ENCODE assay signal across 12 cellular contexts in genomic region chr2:105856576-105856975, GRCh38.
DNase-seq lines count a peak whose midpoint lies in the region; ATAC-seq lines count a peak whose summit lies in the region.
"Had no signal": no experiment of that assay in that cellular context is flagged by ENCODE, and none has a peak within 500 bp of the region (broad histone marks: within the 10 kb centered on the region; RNA-seq: fewer than 3 reads in every experiment).

No MANE protein-coding gene starts in this region.

- H3K4me3 Mint-ChIP-seq in activated T-cell treated with anti-CD3 and anti-CD28 coated beads, Interleukin-2, amount 50 U/mL, for 4 hours: peak overlapping the region; percentile 63
- H3K4me3 Mint-ChIP-seq in activated naive CD8-positive, alpha-beta T cell treated with anti-CD3 and anti-CD28 coated beads, Interleukin-2, amount 50 U/mL, for 24 hours: peak overlapping the region; percentile 68

- peak overlapping the region; percentile 96 for H3K27ac Mint-ChIP-seq in activated naive CD8-positive, alpha-beta T cell treated with anti-CD3 and anti-CD28 coated beads, Interleukin-2, amount 50 U/mL, for 24 hours

- no peaks in the 10 kb centered on the region for H3K9me3 ChIP-seq in thymus (ENCODE audit: control insufficient read depth)
- H3K9me3 ChIP-seq: uterus had no signal

- H3K27me3 Mint-ChIP-seq in activated T-cell treated with anti-CD3 and anti-CD28 coated beads, Interleukin-2, amount 50 U/mL, for 4 hours (ENCODE audit: low read depth): no peaks in the 10 kb centered on the region
- no peaks in the 10 kb centered on the region for H3K27me3 Mint-ChIP-seq in activated naive CD8-positive, alpha-beta T cell treated with anti-CD3 and anti-CD28 coated beads, Interleukin-2, amount 50 U/mL, for 24 hours

- WGBS in thymus: 68% methylated on average over 3 of the region's 3 CpGs

- H3K36me3 ChIP-seq in thymus (ENCODE audit: control insufficient read depth, insufficient read depth): peaks cover 13% of the 10 kb centered on the region
- H3K36me3 ChIP-seq: uterus had no signal

- peak; percentile 27 to 29 for ATAC-seq in activated T-cell treated with anti-CD3 and anti-CD28 coated beads, Interleukin-2, amount 50 U/mL, for 4 hours
- peak; percentile 39 for ATAC-seq in activated naive CD8-positive, alpha-beta T cell treated with anti-CD3 and anti-CD28 coated beads, Interleukin-2, amount 50 U/mL, for 24 hours

- H3K4me1 Mint-ChIP-seq in activated T-cell treated with anti-CD3 and anti-CD28 coated beads, Interleukin-2, amount 50 U/mL, for 4 hours (ENCODE audit: low read depth): peaks cover 90% of the 10 kb centered on the region
- peaks cover 95% of the 10 kb centered on the region for H3K4me1 Mint-ChIP-seq in activated naive CD8-positive, alpha-beta T cell treated with anti-CD3 and anti-CD28 coated beads, Interleukin-2, amount 50 U/mL, for 24 hours

- peak overlapping the region; percentile 52 for H3K27ac ChIP-seq in thymus (ENCODE audit: low read depth)
- H3K27ac ChIP-seq: parathyroid adenoma, uterus had no signal

- peaks cover 20% of the 10 kb centered on the region for H3K36me3 Mint-ChIP-seq in activated T-cell treated with anti-CD3 and anti-CD28 coated beads, Interleukin-2, amount 50 U/mL, for 4 hours (ENCODE audit: insufficient read depth)
- H3K36me3 Mint-ChIP-seq in activated naive CD8-positive, alpha-beta T cell treated with anti-CD3 and anti-CD28 coated beads, Interleukin-2, amount 50 U/mL, for 24 hours (ENCODE audit: low read depth): peaks cover 61% of the 10 kb centered on the region

- H3K27me3 ChIP-seq in thymus (ENCODE audit: control insufficient read depth, insufficient read depth): no peaks in the 10 kb centered on the region
- H3K27me3 ChIP-seq: uterus had no signal

- DNase-seq in activated T-cell treated with anti-CD3 and anti-CD28 coated beads, Interleukin-2, amount 50 U/mL, for 4 hours: no peak
- DNase-seq in activated T-cell treated with anti-CD3 and anti-CD28 coated beads, Interleukin-2, amount 50 U/mL, for 1 hour: no peak
- DNase-seq in activated naive CD8-positive, alpha-beta T cell treated with anti-CD3 and anti-CD28 coated beads, Interleukin-2, amount 50 U/mL, for 24 hours: no peak
- peak; percentile 0 for DNase-seq in islet precursor cell
- DNase-seq in NCI-H510A treated with DMSO at 0.1 percent for 48 hours (lab: John Stamatoyannopoulos, UW): no peak
- no peak for DNase-seq in DMS114 treated with DMSO at 0.1 percent for 48 hours (lab: John Stamatoyannopoulos, UW; ENCODE audit: unreplicated experiment)
- DNase-seq in NCI-H2196 treated with DMSO at 0.1 percent for 48 hours (lab: John Stamatoyannopoulos, UW; ENCODE audit: unreplicated experiment): no peak
- DNase-seq: hypothalamus, NCI-H1092 treated with DMSO at 0.1 percent for 48 hours, uterus had no signal

- H3K4me3 ChIP-seq in thymus (ENCODE audit: low read length): no peak overlapping the region
- H3K4me3 ChIP-seq: uterus had no signal

- no peaks in the 10 kb centered on the region for H3K9me3 Mint-ChIP-seq in activated T-cell treated with anti-CD3 and anti-CD28 coated beads, Interleukin-2, amount 50 U/mL, for 4 hours
- peaks cover 2% of the 10 kb centered on the region for H3K9me3 Mint-ChIP-seq in activated naive CD8-positive, alpha-beta T cell treated with anti-CD3 and anti-CD28 coated beads, Interleukin-2, amount 50 U/mL, for 24 hours

- peaks cover 11% of the 10 kb centered on the region for H3K4me1 ChIP-seq in thymus (ENCODE audit: control insufficient read depth, insufficient read depth, low read length)
- H3K4me1 ChIP-seq: parathyroid adenoma, uterus had no signal
